In the genomic region with DNA sequence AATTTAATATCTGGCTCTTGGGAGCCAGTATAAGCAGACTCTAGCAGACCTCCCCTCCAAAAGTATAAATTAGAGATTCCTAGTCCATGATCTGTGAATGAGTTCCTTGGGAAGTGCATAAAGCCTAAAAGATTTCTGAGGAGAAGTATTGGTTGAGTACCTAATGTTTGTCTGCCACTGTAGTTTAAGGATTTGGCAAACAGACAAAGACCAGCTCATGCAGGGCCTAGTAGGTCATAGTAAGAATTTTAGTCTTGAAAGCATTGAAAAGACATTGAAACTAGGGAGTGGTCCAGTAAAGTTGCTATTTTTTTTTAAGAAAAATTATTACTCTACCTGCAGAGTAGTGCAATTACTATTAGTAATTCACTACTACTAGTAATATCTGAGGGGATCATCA, we compare ENCODE assay signal across 17 cellular contexts.
DNase-seq lines count a peak whose midpoint lies in the region; ATAC-seq and TF ChIP-seq lines count a peak whose summit lies in the region.
"Had no signal": no experiment of that assay in that cellular context is flagged by ENCODE, and none has a peak within 500 bp of the region (broad histone marks: within the 10 kb centered on the region; RNA-seq: fewer than 3 reads in every experiment).

No MANE protein-coding gene starts in this region.

- POLR2A ChIA-PET in PC-9 (lab: Charles Lee; ENCODE audit: unreplicated experiment) = no interaction called here

- H3K9me2 ChIP-seq in PC-9 (ENCODE audit: insufficient read depth) = no peaks in the 10 kb centered on the region

- H3K4me3 ChIP-seq in brain microvascular endothelial cell (ENCODE audit: low read depth, low read length) (no peak overlapping the region), foreskin fibroblast (ENCODE audit: low read depth in 1 of 2, low read length in 2 of 2) (no peak overlapping the region), gastroesophageal sphincter (no peak overlapping the region), PC-9 (no peak overlapping the region)
- H3K4me3 ChIP-seq: SJSA1 had no signal

- H3K36me3 ChIP-seq in brain microvascular endothelial cell (replicated peaks) = peaks cover 4% of the 10 kb centered on the region
- H3K36me3 ChIP-seq in gastroesophageal sphincter = peaks cover 0 to 16% of the 10 kb centered on the region in 2 donors
- H3K36me3 ChIP-seq in PC-9 (ENCODE audit: low read depth) = 0 out of 2 replicates have a peak, but pooled peaks cover 4% of the 10 kb centered on the region

- H3F3A ChIP-seq in PC-9 (ENCODE audit: insufficient read depth, low read depth) = no peaks in the 10 kb centered on the region

- H3K27ac ChIP-seq in brain microvascular endothelial cell (no peak overlapping the region), gastroesophageal sphincter (no peak overlapping the region), PC-9 (no peak overlapping the region)
- H3K27ac ChIP-seq: SJSA1 had no signal

- ATAC-seq in gastroesophageal sphincter = no peak
- ATAC-seq: HepG2 had no signal

- TF ChIP-seq POLR2A in gastroesophageal sphincter (IDR thresholded peaks at IDR 0.05) = no peak

- H3K9me3 ChIP-seq in gastroesophageal sphincter = no peaks in the 10 kb centered on the region
- H3K9me3 ChIP-seq in PC-9 (ENCODE audit: insufficient read depth, low read depth) = no peaks in the 10 kb centered on the region
- H3K9me3 ChIP-seq: SJSA1 had no signal

- in situ Hi-C loops in brain microvascular endothelial cell (cut with HindIII; ENCODE audit: low pct_ligation_motif_present, low sequenced_read_pairs) = no loop called here

- BruUV-seq in PC-9 (replicated peaks; lab: Mats Ljungman, UMichigan) = no TSS peak

- intact Hi-C loops in PC-9 (cut with micrococcal nuclease; ENCODE audit: unreplicated experiment) = no loop called here

- DNase-seq in HCEC 1CT (peak; percentile 30), brain microvascular endothelial cell (peak; percentile 15), foreskin fibroblast (peak; percentile 30 to 70), RPMI8226 (no peak), PC-9 (no peak), NCI-H1694 treated with DMSO at 0.1 percent for 48 hours (lab: John Stamatoyannopoulos, UW) (no peak)
- DNase-seq: COR-L47, DMS153, KG1, MV-4-11, NCI-H1417, NCI-H187 treated with DMSO at 0.1 percent for 48 hours, NCI-H345, NCI-H524 treated with DMSO at 0.1 percent for 48 hours had no signal

- no peak for TF ChIP-seq EP300 in gastroesophageal sphincter (IDR thresholded peaks at IDR 0.05)

- H4K20me1 ChIP-seq in PC-9 (ENCODE audit: insufficient read depth) = no peaks in the 10 kb centered on the region

- H3K4me2 ChIP-seq in PC-9 = no peak overlapping the region

- 0 out of 2 replicates have a peak, but pooled peaks cover 10% of the 10 kb centered on the region for H3K79me2 ChIP-seq in PC-9 (ENCODE audit: low read depth)

- H3K27me3 ChIP-seq in brain microvascular endothelial cell (replicated peaks) (no peaks in the 10 kb centered on the region), gastroesophageal sphincter (no peaks in the 10 kb centered on the region), PC-9 (ENCODE audit: insufficient read depth, low read depth) (no peaks in the 10 kb centered on the region)
- H3K27me3 ChIP-seq: SJSA1 had no signal

- CTCF ChIA-PET in PC-9 (lab: Charles Lee) = no interaction called here

- H2AFZ ChIP-seq in PC-9 = no peak overlapping the region

- TF ChIP-seq CTCF in brain microvascular endothelial cell (IDR thresholded peaks at IDR 0.05; ENCODE audit: low read depth, low read length, missing control alignments) (no peak), foreskin fibroblast (IDR thresholded peaks at IDR 0.05; ENCODE audit: low read depth, low read length) (no peak), gastroesophageal sphincter (IDR thresholded peaks at IDR 0.05) (no peak), PC-9 (conservative IDR thresholded peaks at IDR 0.05) (no peak)

- no peaks in the 10 kb centered on the region for H3K4me1 ChIP-seq in gastroesophageal sphincter
- no peaks in the 10 kb centered on the region for H3K4me1 ChIP-seq in PC-9 (replicated peaks; ENCODE audit: insufficient read depth)
- H3K4me1 ChIP-seq: SJSA1 had no signal

Comparison
In these comparisons a context has a peak if more than half of its experiments do, and no peak if none do; other contexts are left out.
1. DNase-seq: peak in HCEC 1CT (single experiment), brain microvascular endothelial cell (single experiment) and foreskin fibroblast (2 of 2); none in RPMI8226 (single experiment), PC-9 (0 of 2) and NCI-H1694 treated with DMSO at 0.1 percent for 48 hours (single experiment).